24 cellular contexts compared by ENCODE assay signal in the genomic region with DNA sequence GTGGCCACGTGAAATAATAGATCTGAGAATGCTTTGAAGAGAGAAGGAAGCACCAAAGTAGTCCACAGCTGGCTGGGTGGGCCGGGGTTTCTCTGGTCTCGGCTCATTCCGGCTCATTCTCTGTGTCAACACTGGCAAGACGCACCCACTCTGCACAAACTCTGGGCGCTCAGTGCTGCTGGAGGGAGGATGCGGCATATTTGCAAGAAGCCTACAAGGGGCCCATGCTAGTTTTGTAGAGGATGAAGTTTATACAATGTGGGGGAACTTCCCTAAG. TPM values are rescaled to one million over a fixed set of nuclear protein-coding genes. Genes with fewer than 3 reads are reported as not detected.
"Had no signal": no experiment of that assay in that cellular context is flagged by ENCODE, and none has a peak within 500 bp of the region (broad histone marks: within the 10 kb centered on the region; RNA-seq: fewer than 3 reads in every experiment).

No MANE protein-coding gene starts in this region.

- H3K4me1 Mint-ChIP-seq: activated naive CD8-positive, alpha-beta T cell treated with anti-CD3 and anti-CD28 coated beads, Interleukin-2, amount 50 U/mL, for 24 hours; immature natural killer cell; memory B cell; naive B cell; neural crest cell; stimulated activated naive B cell treated with anti-CD40 and anti-IgM and Interleukin-4, amounts not matched to agents 10 μg/mL and 1 μg/mL and 100 μg/mL, for 72 hours; T-helper 17 cell had no signal

- H3K4me2 ChIP-seq: hepatocyte had no signal

- ATAC-seq: activated naive CD8-positive, alpha-beta T cell treated with anti-CD3 and anti-CD28 coated beads, Interleukin-2, amount 50 U/mL, for 24 hours; sciatic nerve; stimulated activated naive B cell treated with anti-CD40 and anti-IgM and Interleukin-4, amounts not matched to agents 10 μg/mL and 1 μg/mL and 100 μg/mL, for 72 hours; T-helper 17 cell had no signal

- H3K4me3 Mint-ChIP-seq: activated CD4-positive, alpha-beta memory T cell treated with anti-CD3 and anti-CD28 coated beads for 36 hours; activated naive CD8-positive, alpha-beta T cell treated with anti-CD3 and anti-CD28 coated beads, Interleukin-2, amount 50 U/mL, for 24 hours; immature natural killer cell; memory B cell; naive B cell; neural crest cell; stimulated activated naive B cell treated with anti-CD40 and anti-IgM and Interleukin-4, amounts not matched to agents 10 μg/mL and 1 μg/mL and 100 μg/mL, for 72 hours; T-helper 17 cell had no signal

- H3K9me3 ChIP-seq: testis, upper lobe of left lung had no signal

- H3K4me1 ChIP-seq: testis had no signal

- H3K9me3 Mint-ChIP-seq: activated CD4-positive, alpha-beta memory T cell treated with anti-CD3 and anti-CD28 coated beads for 36 hours; activated naive CD8-positive, alpha-beta T cell treated with anti-CD3 and anti-CD28 coated beads, Interleukin-2, amount 50 U/mL, for 24 hours; immature natural killer cell; memory B cell; neural crest cell; stimulated activated naive B cell treated with anti-CD40 and anti-IgM and Interleukin-4, amounts not matched to agents 10 μg/mL and 1 μg/mL and 100 μg/mL, for 72 hours had no signal

- H3K36me3 ChIP-seq: upper lobe of left lung had no signal

- H3K27ac Mint-ChIP-seq: activated CD4-positive, alpha-beta memory T cell treated with anti-CD3 and anti-CD28 coated beads for 36 hours; activated naive CD8-positive, alpha-beta T cell treated with anti-CD3 and anti-CD28 coated beads, Interleukin-2, amount 50 U/mL, for 24 hours; immature natural killer cell; memory B cell; stimulated activated naive B cell treated with anti-CD40 and anti-IgM and Interleukin-4, amounts not matched to agents 10 μg/mL and 1 μg/mL and 100 μg/mL, for 72 hours; T-helper 17 cell had no signal

- H2AFZ ChIP-seq: hepatocyte had no signal

- DNase-seq: activated CD4-positive, alpha-beta memory T cell treated with anti-CD3 and anti-CD28 coated beads for 36 hours; activated CD4-positive, alpha-beta T cell treated with anti-CD3 and anti-CD28 coated beads for 48 hours; activated effector memory CD4-positive, alpha-beta T cell treated with anti-CD3 and anti-CD28 coated beads, Interleukin-2, amount 50 U/mL, for 16 hours; activated naive CD4-positive, alpha-beta T cell treated with anti-CD3 and anti-CD28 coated beads, Interleukin-2, amount 50 U/mL, for 16 hours; activated naive CD8-positive, alpha-beta T cell treated with anti-CD3 and anti-CD28 coated beads, Interleukin-2, amount 50 U/mL, for 24 hours; dermis blood vessel endothelial cell; effector CD8-positive, alpha-beta T cell; foreskin melanocyte; glutamatergic neuron; immature natural killer cell; naive B cell; occipital lobe; small intestine; stimulated activated CD4-positive, alpha-beta T cell treated with anti-CD3 and anti-CD28 coated beads, Interleukin-15, amount 100 ng/mL, for 24 hours; stimulated activated naive B cell treated with anti-CD40 and anti-IgM and Interleukin-4, amounts not matched to agents 10 μg/mL and 1 μg/mL and 100 μg/mL, for 72 hours; T-helper 17 cell; testis had no signal

- H3K79me2 ChIP-seq: hepatocyte had no signal

- H3K4me3 ChIP-seq: hepatocyte, testis, upper lobe of left lung had no signal

- H3K27me3 ChIP-seq: hepatocyte, testis, upper lobe of left lung had no signal

- H3K27ac ChIP-seq: hepatocyte, testis had no signal

- H3K36me3 Mint-ChIP-seq: activated CD4-positive, alpha-beta memory T cell treated with anti-CD3 and anti-CD28 coated beads for 36 hours; immature natural killer cell; naive B cell; stimulated activated naive B cell treated with anti-CD40 and anti-IgM and Interleukin-4, amounts not matched to agents 10 μg/mL and 1 μg/mL and 100 μg/mL, for 72 hours had no signal

RNA-seq across cellular contexts. Expression of a gene that starts 28.8 kb away (rescaled TPM):
- total RNA-seq: activated CD4-positive, alpha-beta memory T cell treated with anti-CD3 and anti-CD28 coated beads for 36 hours; cardiac septum; dermis blood vessel endothelial cell; mononuclear cell; neural crest cell; occipital lobe; T-helper 17 cell had no signal
- polyA plus RNA-seq: immature natural killer cell had no signal
